ENCODE assay signal across 16 cellular contexts in the genomic region with DNA sequence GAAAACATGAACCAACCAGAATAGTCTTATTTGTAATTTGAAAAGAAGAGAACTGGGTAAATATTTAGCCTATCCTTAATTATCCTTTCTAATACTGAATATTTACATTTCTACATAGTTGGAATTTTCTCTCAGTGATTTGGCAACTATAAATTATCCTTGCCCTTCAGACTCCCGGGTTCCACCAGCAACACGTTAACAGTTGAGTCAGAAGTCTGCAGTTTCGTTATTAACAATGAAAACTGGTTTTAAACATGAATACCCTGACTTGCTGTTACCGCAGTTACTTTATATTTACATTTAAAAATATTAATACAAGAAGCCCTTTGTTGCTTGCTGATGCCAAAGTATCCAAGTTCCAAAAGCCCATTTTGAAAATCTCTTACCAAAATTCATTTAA.
A peak's percentile ranks its signal among the peaks of the same experiment; 100 is the strongest.
DNase-seq lines count a peak whose midpoint lies in the region; ATAC-seq, FAIRE-seq and TF ChIP-seq lines count a peak whose summit lies in the region.
"Had no signal": no experiment of that assay in that cellular context is flagged by ENCODE, and none has a peak within 500 bp of the region (broad histone marks: within the 10 kb centered on the region; RNA-seq: fewer than 3 reads in every experiment).

No MANE protein-coding gene starts in this region.

- H3K4me3 ChIP-seq in GM12865 (ENCODE audit: low read depth, low read length), result peak overlapping the region; percentile 14; the same call in 1 of the 2 replicates

- peak; percentile 44 for ATAC-seq in GM21367 (IDR thresholded peaks at IDR 0.05; ENCODE audit: unreplicated experiment)
- no peak for ATAC-seq in omental fat pad (ENCODE audit: low FRiP score)
- no peak for ATAC-seq in WTC11
- ATAC-seq: right cardiac atrium, T-helper 17 cell had no signal

- FAIRE-seq in HTR-8/SVneo (lab: Jason Lieb, UNC), result no peak

- no peaks in the 10 kb centered on the region; the same call in 1 of the 2 replicates for H3K27me3 Mint-ChIP-seq in WTC11 (ENCODE audit: low read depth)

- H3K9me3 Mint-ChIP-seq in WTC11, result 0 out of 2 replicates have a peak, but pooled peaks cover 11% of the 10 kb centered on the region

- TF ChIP-seq CTCF in GM12865 (IDR thresholded peaks at IDR 0.05; ENCODE audit: insufficient read depth, low read depth, low read length, missing control alignments) (no peak), omental fat pad (IDR thresholded peaks at IDR 0.05) (no peak), WTC11 (IDR thresholded peaks at IDR 0.05) (no peak)

- peaks cover 13% of the 10 kb centered on the region for H3K4me1 Mint-ChIP-seq in WTC11

- POLR2A ChIA-PET in WTC11 (lab: Charles Lee), result no interaction called here

- H3K4me3 Mint-ChIP-seq in WTC11, result no peak overlapping the region
- H3K4me3 Mint-ChIP-seq: T-helper 17 cell had no signal

- DNase-seq in GM12865 (ENCODE audit: low read depth) (peak; percentile 22), HTR-8/SVneo (ENCODE audit: insufficient read length, low spot score) (peak; percentile 34), hepatic stellate cell (ENCODE audit: low spot score) (peak; percentile 36), omental fat pad (ENCODE audit: low spot score) (no peak), RPMI8226 (no peak), Ammon's horn (ENCODE audit: low spot score) (no peak), WTC11 (ENCODE audit: low spot score) (no peak)
- DNase-seq: activated CD8-positive, alpha-beta memory T cell treated with anti-CD3 and anti-CD28 coated beads, Interleukin-2, amount 50 U/mL, for 4 hours; cerebellar nuclear complex; DMS79 treated with DMSO at 0.1 percent for 48 hours; mesendoderm; NCI-H1048; NK-92 treated with Interleukin-12 subunit alpha and Interleukin-12 subunit beta, amount 100 ng/mL, for 24 hours; right cardiac atrium; T-helper 17 cell had no signal

- CTCF ChIA-PET in WTC11 (lab: Charles Lee), result no interaction called here

- no peak overlapping the region for H3K27ac Mint-ChIP-seq in WTC11
- H3K27ac Mint-ChIP-seq: T-helper 17 cell had no signal

- H3K36me3 Mint-ChIP-seq in WTC11, result peaks cover 3% of the 10 kb centered on the region; the same call in 1 of the 2 replicates

TF ChIP-seq in WTC11, 78 proteins besides CTCF, POLR2A, EP300 and RAD21:
- no peak for TF ChIP-seq NFATC4 (CRISPR knock-in tag; IDR thresholded peaks at IDR 0.05)
- TF ChIP-seq, protein P1, sequence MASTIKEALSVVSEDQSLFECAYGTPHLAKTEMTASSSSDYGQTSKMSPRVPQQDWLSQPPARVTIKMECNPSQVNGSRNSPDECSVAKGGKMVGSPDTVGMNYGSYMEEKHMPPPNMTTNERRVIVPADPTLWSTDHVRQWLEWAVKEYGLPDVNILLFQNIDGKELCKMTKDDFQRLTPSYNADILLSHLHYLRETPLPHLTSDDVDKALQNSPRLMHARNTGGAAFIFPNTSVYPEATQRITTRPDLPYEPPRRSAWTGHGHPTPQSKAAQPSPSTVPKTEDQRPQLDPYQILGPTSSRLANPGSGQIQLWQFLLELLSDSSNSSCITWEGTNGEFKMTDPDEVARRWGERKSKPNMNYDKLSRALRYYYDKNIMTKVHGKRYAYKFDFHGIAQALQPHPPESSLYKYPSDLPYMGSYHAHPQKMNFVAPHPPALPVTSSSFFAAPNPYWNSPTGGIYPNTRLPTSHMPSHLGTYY (CRISPR knock-in tag; IDR thresholded peaks at IDR 0.05), result no peak
- TF ChIP-seq, protein P2, sequence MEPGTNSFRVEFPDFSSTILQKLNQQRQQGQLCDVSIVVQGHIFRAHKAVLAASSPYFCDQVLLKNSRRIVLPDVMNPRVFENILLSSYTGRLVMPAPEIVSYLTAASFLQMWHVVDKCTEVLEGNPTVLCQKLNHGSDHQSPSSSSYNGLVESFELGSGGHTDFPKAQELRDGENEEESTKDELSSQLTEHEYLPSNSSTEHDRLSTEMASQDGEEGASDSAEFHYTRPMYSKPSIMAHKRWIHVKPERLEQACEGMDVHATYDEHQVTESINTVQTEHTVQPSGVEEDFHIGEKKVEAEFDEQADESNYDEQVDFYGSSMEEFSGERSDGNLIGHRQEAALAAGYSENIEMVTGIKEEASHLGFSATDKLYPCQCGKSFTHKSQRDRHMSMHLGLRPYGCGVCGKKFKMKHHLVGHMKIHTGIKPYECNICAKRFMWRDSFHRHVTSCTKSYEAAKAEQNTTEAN (CRISPR knock-in tag; IDR thresholded peaks at IDR 0.05), result no peak
- TF ChIP-seq FOXK1 (CRISPR knock-in tag; IDR thresholded peaks at IDR 0.05), result no peak
- no peak for TF ChIP-seq OVOL2 (CRISPR knock-in tag; IDR thresholded peaks at IDR 0.05; ENCODE audit: borderline replicate concordance)
- TF ChIP-seq NFE2L1 (CRISPR knock-in tag; IDR thresholded peaks at IDR 0.05), result no peak
- no peak for TF ChIP-seq NR3C1 (CRISPR knock-in tag; conservative IDR thresholded peaks at IDR 0.05; ENCODE audit: low read depth)
- TF ChIP-seq, protein P3, sequence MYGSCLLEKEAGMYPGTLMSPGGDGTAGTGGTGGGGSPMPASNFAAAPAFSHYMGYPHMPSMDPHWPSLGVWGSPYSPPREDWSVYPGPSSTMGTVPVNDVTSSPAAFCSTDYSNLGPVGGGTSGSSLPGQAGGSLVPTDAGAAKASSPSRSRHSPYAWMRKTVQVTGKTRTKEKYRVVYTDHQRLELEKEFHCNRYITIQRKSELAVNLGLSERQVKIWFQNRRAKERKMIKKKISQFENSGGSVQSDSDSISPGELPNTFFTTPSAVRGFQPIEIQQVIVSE (CRISPR knock-in tag; IDR thresholded peaks at IDR 0.05; ENCODE audit: borderline replicate concordance), result no peak
- TF ChIP-seq, protein P4, sequence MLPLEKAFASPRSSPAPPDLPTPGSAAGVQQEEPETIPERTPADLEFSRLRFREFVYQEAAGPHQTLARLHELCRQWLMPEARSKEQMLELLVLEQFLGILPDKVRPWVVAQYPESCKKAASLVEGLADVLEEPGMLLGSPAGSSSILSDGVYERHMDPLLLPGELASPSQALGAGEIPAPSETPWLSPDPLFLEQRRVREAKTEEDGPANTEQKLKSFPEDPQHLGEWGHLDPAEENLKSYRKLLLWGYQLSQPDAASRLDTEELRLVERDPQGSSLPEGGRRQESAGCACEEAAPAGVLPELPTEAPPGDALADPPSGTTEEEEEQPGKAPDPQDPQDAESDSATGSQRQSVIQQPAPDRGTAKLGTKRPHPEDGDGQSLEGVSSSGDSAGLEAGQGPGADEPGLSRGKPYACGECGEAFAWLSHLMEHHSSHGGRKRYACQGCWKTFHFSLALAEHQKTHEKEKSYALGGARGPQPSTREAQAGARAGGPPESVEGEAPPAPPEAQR (CRISPR knock-in tag; IDR thresholded peaks at IDR 0.05), result no peak

Comparison
In these comparisons a context has a peak if more than half of its experiments do, and no peak if none do; other contexts are left out.
1. DNase-seq: peak in GM12865 (single experiment), HTR-8/SVneo (single experiment) and hepatic stellate cell (single experiment); none in omental fat pad (single experiment), RPMI8226 (single experiment), Ammon's horn (single experiment) and WTC11 (single experiment).